25 cellular contexts compared by ENCODE assay signal in genomic region chr1:214325401-214325800, GRCh38.
"Had no signal": no experiment of that assay in that cellular context is flagged by ENCODE, and none has a peak within 500 bp of the region (broad histone marks: within the 10 kb centered on the region; RNA-seq: fewer than 3 reads in every experiment).

No MANE protein-coding gene starts in this region.

- H3K79me2 ChIP-seq: hepatocyte had no signal

- ATAC-seq: heart right ventricle, left colon, left lung, lower lobe of right lung, natural killer cell, pancreas, psoas muscle, sciatic nerve had no signal

- H3K9me3 Mint-ChIP-seq: naive B cell; natural killer cell; stimulated activated naive CD8-positive, alpha-beta T cell treated with anti-CD3 and anti-CD28 coated beads, Interleukin-15, Interleukin-2, amounts not matched to agents 100 ng/mL and 50 ng/mL, for 24 hours; type B pancreatic cell had no signal

- H3K4me1 Mint-ChIP-seq: natural killer cell had no signal

- H3K27me3 Mint-ChIP-seq: naive B cell; stimulated activated naive CD8-positive, alpha-beta T cell treated with anti-CD3 and anti-CD28 coated beads, Interleukin-15, Interleukin-2, amounts not matched to agents 100 ng/mL and 50 ng/mL, for 24 hours; type B pancreatic cell had no signal

- DNase-seq: heart right ventricle; kidney; left colon; left lung; lower lobe of right lung; mammary epithelial cell; mesenchymal stem cell; naive B cell; natural killer cell; pancreas; psoas muscle; stimulated activated CD4-positive, alpha-beta T cell treated with anti-CD3 and anti-CD28 coated beads, Interleukin-12 subunit alpha, Interleukin-12 subunit beta, amount 100 ng/mL, for 4 hours; stimulated activated CD4-positive, alpha-beta T cell treated with anti-CD3 and anti-CD28 coated beads, Interleukin-15, amount 100 ng/mL, for 24 hours; stimulated activated CD4-positive, alpha-beta T cell treated with anti-CD3 and anti-CD28 coated beads, Interleukin-2, amount 100 ng/mL, for 24 hours; stimulated activated CD4-positive, alpha-beta T cell treated with anti-CD3 and anti-CD28 coated beads, Interleukin-4, amount 100 ng/mL, for 1 hour; stimulated activated naive CD4-positive, alpha-beta T cell; tibial artery; uterus had no signal

- H3K4me2 ChIP-seq: hepatocyte had no signal

- H3K36me3 Mint-ChIP-seq: naive B cell had no signal

- H3K36me3 ChIP-seq: left lung, pancreas, uterus had no signal

- H2AFZ ChIP-seq: hepatocyte had no signal

- H3K27ac Mint-ChIP-seq: naive B cell; natural killer cell; stimulated activated naive CD8-positive, alpha-beta T cell treated with anti-CD3 and anti-CD28 coated beads, Interleukin-15, Interleukin-2, amounts not matched to agents 100 ng/mL and 50 ng/mL, for 24 hours; type B pancreatic cell had no signal

- H3K27ac ChIP-seq: hepatocyte, left lung, lower lobe of right lung, pancreas, psoas muscle, skin epidermis, suprapubic skin, thoracic aorta, tibial artery, uterus had no signal

- H3K4me3 Mint-ChIP-seq: naive B cell; natural killer cell; stimulated activated naive CD8-positive, alpha-beta T cell treated with anti-CD3 and anti-CD28 coated beads, Interleukin-15, Interleukin-2, amounts not matched to agents 100 ng/mL and 50 ng/mL, for 24 hours; type B pancreatic cell had no signal

- H3K4me1 ChIP-seq: left lung, lower lobe of right lung, pancreas, psoas muscle, tibial artery, uterus had no signal

- H3K4me3 ChIP-seq: heart right ventricle, hepatocyte, left lung, lower lobe of right lung, pancreas, psoas muscle, skin epidermis, suprapubic skin, thoracic aorta, tibial artery, uterus had no signal

- H3K27me3 ChIP-seq: heart right ventricle, hepatocyte, left lung, pancreas, suprapubic skin, tibial artery, uterus had no signal

- H3K9me3 ChIP-seq: heart right ventricle, left lung, lower lobe of right lung, pancreas, psoas muscle, suprapubic skin, thoracic aorta, tibial artery, uterus had no signal
